Comparison of ENCODE assay signal across 15 cellular contexts in the genomic region with DNA sequence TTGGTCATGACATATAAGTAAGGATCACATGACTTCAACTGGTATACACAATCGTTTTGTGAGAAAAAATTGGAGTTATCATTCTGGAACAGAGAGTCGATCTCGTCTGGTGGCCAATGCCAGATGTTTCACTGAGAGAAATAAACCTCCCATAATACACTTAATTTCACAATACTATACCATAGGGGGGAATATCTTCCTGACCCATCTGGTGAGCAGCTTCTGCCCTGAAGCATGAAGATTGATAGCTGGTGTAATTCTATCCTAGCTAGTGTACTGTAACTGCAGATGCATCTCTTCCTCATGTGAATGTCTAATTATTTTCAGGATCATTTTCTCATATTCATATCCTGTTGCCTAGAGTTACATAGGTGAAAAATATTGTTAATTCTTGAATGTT. TPM values are rescaled to one million over a fixed set of nuclear protein-coding genes. Genes with fewer than 3 reads are reported as not detected.
A peak's percentile ranks its signal among the peaks of the same experiment; 100 is the strongest.
DNase-seq lines count a peak whose midpoint lies in the region; ATAC-seq lines count a peak whose summit lies in the region.
"Had no signal": no experiment of that assay in that cellular context is flagged by ENCODE, and none has a peak within 500 bp of the region (broad histone marks: within the 10 kb centered on the region; RNA-seq: fewer than 3 reads in every experiment).

No MANE protein-coding gene starts in this region.

- DNase-seq in NCI-H1092 treated with DMSO at 0.1 percent for 48 hours (lab: John Stamatoyannopoulos, UW) (peak; percentile 28), NCI-H1092 (lab: John Stamatoyannopoulos, UW) (no peak), NCI-H2227 treated with DMSO at 0.1 percent for 48 hours (lab: John Stamatoyannopoulos, UW) (peak; percentile 11), OCI-M2 (lab: John Stamatoyannopoulos, UW; ENCODE audit: unreplicated experiment) (peak; percentile 21), left kidney (ENCODE audit: low read depth, low spot score) (peak; percentile 50), left cardiac atrium (no peak), NCI-H345 treated with DMSO at 0.1 percent for 48 hours (lab: John Stamatoyannopoulos, UW; ENCODE audit: unreplicated experiment) (no peak)
- DNase-seq: BE2C; CD4-positive, alpha-beta T cell; KBM-7; MV-4-11; NCI-H1436; NCI-H2107; T-cell had no signal

- intact Hi-C loops in left cardiac atrium (cut with DNase I) = no loop called here

- ATAC-seq in left cardiac atrium = no peak
- no peak for ATAC-seq in GM21390 (IDR thresholded peaks at IDR 0.05; ENCODE audit: unreplicated experiment)
- ATAC-seq: T-cell had no signal

RNA-seq across cellular contexts. Expression of gene CDH7, which starts 15.6 kb away (rescaled TPM):
- under 1 TPM in 1 of 2 donors, not detected in 1; 0.27 TPM for total RNA-seq in left cardiac atrium
- total RNA-seq: CD4-positive, alpha-beta T cell; T-cell had no signal

Comparison
In these comparisons a context has a peak if more than half of its experiments do, and no peak if none do; other contexts are left out.
1. DNase-seq: peak in NCI-H1092 treated with DMSO at 0.1 percent for 48 hours (single experiment), NCI-H2227 treated with DMSO at 0.1 percent for 48 hours (single experiment), OCI-M2 (single experiment) and left kidney (single experiment); none in NCI-H1092 (single experiment), left cardiac atrium (single experiment) and NCI-H345 treated with DMSO at 0.1 percent for 48 hours (single experiment).